16 cellular contexts compared by ENCODE assay signal in the genomic region with DNA sequence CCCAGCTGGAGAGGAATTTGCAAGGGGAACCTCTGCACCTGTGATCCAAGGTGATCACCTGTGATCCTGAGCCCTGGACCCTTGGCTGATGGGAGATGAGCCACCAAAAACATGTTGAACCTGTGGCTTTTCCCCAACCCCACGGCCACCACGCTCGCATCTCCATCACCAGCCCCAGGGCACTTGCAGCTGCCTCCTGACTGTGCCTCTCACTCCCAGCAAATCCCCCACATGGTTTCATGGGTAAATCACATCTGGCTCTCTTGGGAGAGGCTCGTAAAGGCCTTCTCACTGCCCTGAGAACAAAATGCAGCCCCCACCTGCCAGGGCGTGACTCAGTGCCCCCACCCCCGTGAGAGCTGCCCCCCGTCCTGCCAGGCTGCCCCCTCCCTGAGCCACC.
A peak's percentile ranks its signal among the peaks of the same experiment; 100 is the strongest.
DNase-seq lines count a peak whose midpoint lies in the region; ATAC-seq and TF ChIP-seq lines count a peak whose summit lies in the region.
"Had no signal": no experiment of that assay in that cellular context is flagged by ENCODE, and none has a peak within 500 bp of the region (broad histone marks: within the 10 kb centered on the region; RNA-seq: fewer than 3 reads in every experiment).

No MANE protein-coding gene starts in this region.

- peak overlapping the region; percentile 27 to 83 (median 76) for H3K9ac ChIP-seq in skeletal muscle tissue (ENCODE audit: low read depth in 1 of 3, low read length in 3 of 3)

- TF ChIP-seq CTCF in Panc1 (IDR thresholded peaks at IDR 0.05), result no peak

- CTCF ChIA-PET in Panc1 (lab: Charles Lee), result no interaction called here

- no TSS peak for BruUV-seq in Panc1 (replicated peaks; lab: Mats Ljungman, UMichigan)

- H3K79me2 ChIP-seq in ACC112 (ENCODE audit: control insufficient read depth, insufficient read depth, low read length, unreplicated experiment), result peaks cover 36% of the 10 kb centered on the region

- no peaks in the 10 kb centered on the region for H3K27me3 ChIP-seq in ACC112 (ENCODE audit: insufficient read depth, low read length)
- no peaks in the 10 kb centered on the region for H3K27me3 ChIP-seq in Panc1 (ENCODE audit: control insufficient read depth, insufficient read depth, low read length)
- H3K27me3 ChIP-seq in esophagus (ENCODE audit: control insufficient read depth in 1 of 2, insufficient read depth in 2 of 2, low read length in 2 of 2), result no peaks in the 10 kb centered on the region
- no peaks in the 10 kb centered on the region for H3K27me3 ChIP-seq in skeletal muscle tissue (ENCODE audit: control insufficient read depth in 3 of 3, insufficient read depth in 3 of 3, low read length in 3 of 3)
- H3K27me3 ChIP-seq: SJSA1 had no signal

- no peak overlapping the region for H3K4me3 ChIP-seq in ACC112 (ENCODE audit: low read depth, low read length)
- no peak overlapping the region for H3K4me3 ChIP-seq in Panc1 (ENCODE audit: low read depth in 2 of 2, low read length in 2 of 2)
- no peak overlapping the region for H3K4me3 ChIP-seq in esophagus (ENCODE audit: low read depth in 1 of 2, low read length in 2 of 2)
- peak overlapping the region in 1 of 3 donors; percentile 7 for H3K4me3 ChIP-seq in skeletal muscle tissue (ENCODE audit: low read length in 3 of 3)
- H3K4me3 ChIP-seq: SJSA1 had no signal

- POLR2A ChIA-PET in Panc1 (lab: Charles Lee), result no interaction called here

- H3K9me3 ChIP-seq in Panc1 (ENCODE audit: control insufficient read depth, insufficient read depth, low read depth, low read length) (no peaks in the 10 kb centered on the region), esophagus (ENCODE audit: control insufficient read depth in 2 of 2, insufficient read depth in 1 of 2, low read depth in 1 of 2, low read length in 1 of 2) (no peaks in the 10 kb centered on the region), skeletal muscle tissue (ENCODE audit: control insufficient read depth in 3 of 3, low read length in 3 of 3) (no peaks in the 10 kb centered on the region)
- H3K9me3 ChIP-seq: SJSA1 had no signal

- no peak for ATAC-seq in Panc1
- ATAC-seq in HG03354 (IDR thresholded peaks at IDR 0.05; ENCODE audit: poor library complexity, severe bottlenecking, unreplicated experiment), result no peak
- ATAC-seq in HG03095 (IDR thresholded peaks at IDR 0.05; ENCODE audit: unreplicated experiment), result no peak

- H3K4me1 ChIP-seq in ACC112 (ENCODE audit: control insufficient read depth, insufficient read depth, low read length, unreplicated experiment) (peaks cover 31% of the 10 kb centered on the region), Panc1 (ENCODE audit: control insufficient read depth, insufficient read depth, low read length) (peaks cover 80% of the 10 kb centered on the region), esophagus (ENCODE audit: control insufficient read depth in 2 of 2, insufficient read depth in 2 of 2, low read length in 1 of 2) (peaks cover 0 to 20% of the 10 kb centered on the region in 2 donors), skeletal muscle tissue (ENCODE audit: control insufficient read depth in 3 of 3, insufficient read depth in 3 of 3, low read length in 3 of 3) (peaks cover 56 to 88% (median 84%) of the 10 kb centered on the region in 3 donors)

- intact Hi-C loops in Panc1 (cut with micrococcal nuclease; ENCODE audit: unreplicated experiment), result no loop called here

- 77 to 83% methylated on average over 7 of the region's 7 CpGs for WGBS in esophagus, 2 donors

- DNase-seq in Panc1 (ENCODE audit: low read depth, low spot score), result no peak
- DNase-seq in amygdala (lab: John Stamatoyannopoulos, UW), result no peak
- DNase-seq in COLO668 (lab: John Stamatoyannopoulos, UW; ENCODE audit: unreplicated experiment), result no peak
- DNase-seq: activated CD4-positive, alpha-beta T cell treated with anti-CD3 and anti-CD28 coated beads, Interleukin-2, amount 50 U/mL, for 48 hours; AML-193; amniotic stem cell; GOT3; NCI-H1105; NCI-H2171; stimulated activated CD4-positive, alpha-beta T cell treated with anti-CD3 and anti-CD28 coated beads, Interleukin-1b, Interleukin-23, amount 100 ng/mL, for 48 hours had no signal

- H2AFZ ChIP-seq in ACC112 (ENCODE audit: low read length, unreplicated experiment), result no peak overlapping the region

- peaks cover 11% of the 10 kb centered on the region for H3K36me3 ChIP-seq in ACC112 (ENCODE audit: insufficient read depth, low read length)
- H3K36me3 ChIP-seq in Panc1 (ENCODE audit: control insufficient read depth, insufficient read depth, low read length), result peaks cover 7% of the 10 kb centered on the region
- H3K36me3 ChIP-seq in esophagus (ENCODE audit: control insufficient read depth in 2 of 2, insufficient read depth in 2 of 2, low read length in 1 of 2), result peaks cover 8 to 49% of the 10 kb centered on the region in 2 donors
- peaks cover 23 to 63% (median 55%) of the 10 kb centered on the region in 3 donors for H3K36me3 ChIP-seq in skeletal muscle tissue (ENCODE audit: control insufficient read depth in 3 of 3, insufficient read depth in 3 of 3, low read length in 3 of 3)

- H3K27ac ChIP-seq in ACC112 (ENCODE audit: low read depth, low read length), result peak overlapping the region; percentile 92
- peak overlapping the region; percentile 86 for H3K27ac ChIP-seq in Panc1 (ENCODE audit: low read length)
- H3K27ac ChIP-seq in esophagus (ENCODE audit: low read depth in 2 of 2, low read length in 1 of 2), result peak overlapping the region; percentile 79 to 92
- H3K27ac ChIP-seq in skeletal muscle tissue (ENCODE audit: low read depth, low read length), result peak overlapping the region; percentile 95

- in situ Hi-C loops in Panc1 (cut with HindIII; ENCODE audit: low pct_unique_long_range_greater_than_20kb, low sequenced_read_pairs), result no loop called here
